Comparison of ENCODE assay signal across 1 cellular context in genomic region chr16:67216612-67217490, GRCh38.
TF ChIP-seq lines count a peak whose summit lies in the region.

No MANE protein-coding gene starts in this region.

TF ChIP-seq in K562, 482 proteins besides CTCF, POLR2A, EP300 and RAD21 (continued from another document and continues in another):
- TF ChIP-seq, protein P1, sequence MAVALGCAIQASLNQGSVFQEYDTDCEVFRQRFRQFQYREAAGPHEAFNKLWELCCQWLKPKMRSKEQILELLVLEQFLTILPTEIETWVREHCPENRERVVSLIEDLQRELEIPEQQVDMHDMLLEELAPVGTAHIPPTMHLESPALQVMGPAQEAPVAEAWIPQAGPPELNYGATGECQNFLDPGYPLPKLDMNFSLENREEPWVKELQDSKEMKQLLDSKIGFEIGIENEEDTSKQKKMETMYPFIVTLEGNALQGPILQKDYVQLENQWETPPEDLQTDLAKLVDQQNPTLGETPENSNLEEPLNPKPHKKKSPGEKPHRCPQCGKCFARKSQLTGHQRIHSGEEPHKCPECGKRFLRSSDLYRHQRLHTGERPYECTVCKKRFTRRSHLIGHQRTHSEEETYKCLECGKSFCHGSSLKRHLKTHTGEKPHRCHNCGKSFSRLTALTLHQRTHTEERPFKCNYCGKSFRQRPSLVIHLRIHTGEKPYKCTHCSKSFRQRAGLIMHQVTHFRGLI (CRISPR knock-in tag; IDR thresholded peaks at IDR 0.05) = no peak
- no peak for TF ChIP-seq EZH2 (IDR thresholded peaks at IDR 0.05; ENCODE audit: borderline replicate concordance, low read depth, low read length)
- TF ChIP-seq CBFA2T3 (IDR thresholded peaks at IDR 0.05) = peak; percentile 18; the same call in 1 of the 2 replicates
- peak; percentile 63; the same call in 1 of the 2 replicates for TF ChIP-seq SPI1 (IDR thresholded peaks at IDR 0.05; ENCODE audit: borderline replicate concordance, low read depth, low read length)
- no peak for TF ChIP-seq ZNF282 (CRISPR knock-in tag; IDR thresholded peaks at IDR 0.05)
- TF ChIP-seq, protein P2, sequence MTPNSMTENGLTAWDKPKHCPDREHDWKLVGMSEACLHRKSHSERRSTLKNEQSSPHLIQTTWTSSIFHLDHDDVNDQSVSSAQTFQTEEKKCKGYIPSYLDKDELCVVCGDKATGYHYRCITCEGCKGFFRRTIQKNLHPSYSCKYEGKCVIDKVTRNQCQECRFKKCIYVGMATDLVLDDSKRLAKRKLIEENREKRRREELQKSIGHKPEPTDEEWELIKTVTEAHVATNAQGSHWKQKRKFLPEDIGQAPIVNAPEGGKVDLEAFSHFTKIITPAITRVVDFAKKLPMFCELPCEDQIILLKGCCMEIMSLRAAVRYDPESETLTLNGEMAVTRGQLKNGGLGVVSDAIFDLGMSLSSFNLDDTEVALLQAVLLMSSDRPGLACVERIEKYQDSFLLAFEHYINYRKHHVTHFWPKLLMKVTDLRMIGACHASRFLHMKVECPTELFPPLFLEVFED (CRISPR knock-in tag; conservative IDR thresholded peaks at IDR 0.05) = no peak
- no peak for TF ChIP-seq MCM3 (IDR thresholded peaks at IDR 0.05)
- TF ChIP-seq TAF1 (IDR thresholded peaks at IDR 0.05; ENCODE audit: control insufficient read depth, extremely low read depth, insufficient read depth, low read length, severe bottlenecking) = peak; percentile 18
- no peak for TF ChIP-seq CREB3 (tag; conservative IDR thresholded peaks at IDR 0.05; ENCODE audit: low read depth)
- TF ChIP-seq, protein P3, sequence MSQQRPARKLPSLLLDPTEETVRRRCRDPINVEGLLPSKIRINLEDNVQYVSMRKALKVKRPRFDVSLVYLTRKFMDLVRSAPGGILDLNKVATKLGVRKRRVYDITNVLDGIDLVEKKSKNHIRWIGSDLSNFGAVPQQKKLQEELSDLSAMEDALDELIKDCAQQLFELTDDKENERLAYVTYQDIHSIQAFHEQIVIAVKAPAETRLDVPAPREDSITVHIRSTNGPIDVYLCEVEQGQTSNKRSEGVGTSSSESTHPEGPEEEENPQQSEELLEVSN (IDR thresholded peaks at IDR 0.05; ENCODE audit: borderline replicate concordance in 1 of 2, extremely low read depth in 1 of 2, insufficient read depth in 1 of 2, insufficient read length in 1 of 2, low read depth in 1 of 2, low read length in 1 of 2, poor library complexity in 1 of 2, severe bottlenecking in 1 of 2) = no peak
- TF ChIP-seq CLOCK (CRISPR knock-in tag; IDR thresholded peaks at IDR 0.05; ENCODE audit: borderline replicate concordance) = no peak
- no peak for TF ChIP-seq NFYB (IDR thresholded peaks at IDR 0.05; ENCODE audit: extremely low read depth, insufficient read length)
- TF ChIP-seq PCBP1 (IDR thresholded peaks at IDR 0.05; ENCODE audit: low read depth, low read length, poor library complexity, severe bottlenecking) = no peak
- TF ChIP-seq KLF1 (tag; IDR thresholded peaks at IDR 0.05) = no peak
- TF ChIP-seq ESRRB (CRISPR knock-in tag; IDR thresholded peaks at IDR 0.05; ENCODE audit: borderline replicate concordance) = no peak
- TF ChIP-seq KAT8 (IDR thresholded peaks at IDR 0.05; ENCODE audit: low read depth) = no peak
- TF ChIP-seq PTTG1 (tag; IDR thresholded peaks at IDR 0.05; ENCODE audit: low read depth) = no peak
- no peak for TF ChIP-seq ATF2 (CRISPR knock-in tag; IDR thresholded peaks at IDR 0.05)
- TF ChIP-seq SAFB (IDR thresholded peaks at IDR 0.05; ENCODE audit: borderline replicate concordance, low read depth, low read length) = no peak
- TF ChIP-seq CXXC5 (CRISPR knock-in tag; IDR thresholded peaks at IDR 0.05) = peak; percentile 36
- TF ChIP-seq CREB3L1 (IDR thresholded peaks at IDR 0.05; ENCODE audit: borderline replicate concordance, low read depth) = no peak
- TF ChIP-seq MTA3 (IDR thresholded peaks at IDR 0.05; ENCODE audit: borderline replicate concordance) = peak; percentile 60; the same call in 1 of the 2 replicates
- TF ChIP-seq, protein P4, sequence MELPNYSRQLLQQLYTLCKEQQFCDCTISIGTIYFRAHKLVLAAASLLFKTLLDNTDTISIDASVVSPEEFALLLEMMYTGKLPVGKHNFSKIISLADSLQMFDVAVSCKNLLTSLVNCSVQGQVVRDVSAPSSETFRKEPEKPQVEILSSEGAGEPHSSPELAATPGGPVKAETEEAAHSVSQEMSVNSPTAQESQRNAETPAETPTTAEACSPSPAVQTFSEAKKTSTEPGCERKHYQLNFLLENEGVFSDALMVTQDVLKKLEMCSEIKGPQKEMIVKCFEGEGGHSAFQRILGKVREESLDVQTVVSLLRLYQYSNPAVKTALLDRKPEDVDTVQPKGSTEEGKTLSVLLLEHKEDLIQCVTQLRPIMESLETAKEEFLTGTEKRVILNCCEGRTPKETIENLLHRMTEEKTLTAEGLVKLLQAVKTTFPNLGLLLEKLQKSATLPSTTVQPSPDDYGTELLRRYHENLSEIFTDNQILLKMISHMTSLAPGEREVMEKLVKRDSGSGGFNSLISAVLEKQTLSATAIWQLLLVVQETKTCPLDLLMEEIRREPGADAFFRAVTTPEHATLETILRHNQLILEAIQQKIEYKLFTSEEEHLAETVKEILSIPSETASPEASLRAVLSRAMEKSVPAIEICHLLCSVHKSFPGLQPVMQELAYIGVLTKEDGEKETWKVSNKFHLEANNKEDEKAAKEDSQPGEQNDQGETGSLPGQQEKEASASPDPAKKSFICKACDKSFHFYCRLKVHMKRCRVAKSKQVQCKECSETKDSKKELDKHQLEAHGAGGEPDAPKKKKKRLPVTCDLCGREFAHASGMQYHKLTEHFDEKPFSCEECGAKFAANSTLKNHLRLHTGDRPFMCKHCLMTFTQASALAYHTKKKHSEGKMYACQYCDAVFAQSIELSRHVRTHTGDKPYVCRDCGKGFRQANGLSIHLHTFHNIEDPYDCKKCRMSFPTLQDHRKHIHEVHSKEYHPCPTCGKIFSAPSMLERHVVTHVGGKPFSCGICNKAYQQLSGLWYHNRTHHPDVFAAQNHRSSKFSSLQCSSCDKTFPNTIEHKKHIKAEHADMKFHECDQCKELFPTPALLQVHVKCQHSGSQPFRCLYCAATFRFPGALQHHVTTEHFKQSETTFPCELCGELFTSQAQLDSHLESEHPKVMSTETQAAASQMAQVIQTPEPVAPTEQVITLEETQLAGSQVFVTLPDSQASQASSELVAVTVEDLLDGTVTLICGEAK (IDR thresholded peaks at IDR 0.05) = no peak
- TF ChIP-seq, protein P4 (CRISPR knock-in tag; IDR thresholded peaks at IDR 0.05) = no peak
- TF ChIP-seq ZNF785 (CRISPR knock-in tag; IDR thresholded peaks at IDR 0.05) = no peak
- TF ChIP-seq PHTF2 (CRISPR knock-in tag; IDR thresholded peaks at IDR 0.05) = no peak
- no peak for TF ChIP-seq THRAP3 (IDR thresholded peaks at IDR 0.05; ENCODE audit: borderline replicate concordance)
- no peak for TF ChIP-seq SMAD3 (CRISPR knock-in tag; conservative IDR thresholded peaks at IDR 0.05)
- TF ChIP-seq ZNF23 (CRISPR knock-in tag; IDR thresholded peaks at IDR 0.05) = no peak
- no peak for TF ChIP-seq TCF7L2 (IDR thresholded peaks at IDR 0.05; ENCODE audit: low read depth, low read length)
- TF ChIP-seq ZNF184 (CRISPR knock-in tag; IDR thresholded peaks at IDR 0.05) = no peak
- TF ChIP-seq SMARCE1 (IDR thresholded peaks at IDR 0.05) = 0 out of 2 replicates have a peak, but pooled peaks have one; percentile 34
- TF ChIP-seq ZNF436 (CRISPR knock-in tag; IDR thresholded peaks at IDR 0.05) = no peak
- TF ChIP-seq HDAC1 (IDR thresholded peaks at IDR 0.05) = 0 out of 4 replicates have a peak, but pooled peaks of 1 of the 2 experiments have one; percentile 57
- no peak for TF ChIP-seq MTA1 (IDR thresholded peaks at IDR 0.05; ENCODE audit: borderline replicate concordance)
- TF ChIP-seq CREB5 (CRISPR knock-in tag; IDR thresholded peaks at IDR 0.05) = no peak
- no peak for TF ChIP-seq ZNF655 (CRISPR knock-in tag; IDR thresholded peaks at IDR 0.05)
- no peak for TF ChIP-seq HNRNPLL (IDR thresholded peaks at IDR 0.05; ENCODE audit: low read depth, low read length, poor library complexity, severe bottlenecking)
- TF ChIP-seq RB1 (IDR thresholded peaks at IDR 0.05; ENCODE audit: low read depth) = no peak
